In the genomic region with DNA sequence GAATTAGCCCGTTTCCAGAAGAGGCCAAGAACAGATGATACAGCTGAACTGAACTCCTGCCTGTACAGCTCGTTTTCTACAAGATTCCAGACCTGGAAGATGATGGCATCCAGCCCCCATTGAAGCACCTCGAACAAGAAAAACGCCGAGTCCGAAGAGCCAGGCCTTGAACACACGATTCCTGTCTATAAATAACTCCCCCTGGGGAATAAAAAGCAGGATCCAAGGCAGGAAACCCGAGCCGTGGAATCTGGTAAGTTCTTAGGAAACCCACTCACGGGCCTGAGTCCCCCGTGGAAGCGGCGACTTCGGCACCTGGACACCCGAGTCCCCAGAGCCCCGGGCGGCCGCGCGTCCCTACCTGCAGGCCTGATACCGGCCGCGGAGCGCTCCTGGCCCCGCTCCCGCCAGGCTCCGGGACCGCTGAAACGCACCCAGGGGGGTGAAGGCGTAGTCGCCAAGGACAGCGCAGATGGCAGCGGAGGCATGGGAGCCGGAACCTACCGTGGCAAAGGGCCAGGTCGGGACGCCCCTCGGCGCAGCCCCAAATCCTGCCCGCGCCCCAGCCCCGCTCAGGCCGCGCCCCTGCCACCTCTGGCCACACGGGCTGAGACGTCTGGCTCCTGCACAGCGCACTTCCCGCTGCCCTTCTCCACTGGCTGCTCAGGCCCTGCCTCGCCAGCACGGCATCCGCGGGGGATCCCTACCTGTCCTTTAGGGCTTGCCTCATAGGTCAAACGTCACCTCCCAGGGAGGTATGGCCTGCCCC, we compare ENCODE assay signal across 1 cellular context.
TF ChIP-seq lines count a peak whose summit lies in the region.

No MANE protein-coding gene starts in this region.

TF ChIP-seq in HEK293, 187 proteins besides CTCF, POLR2A, EP300 and RAD21 (continued from another document):
- TF ChIP-seq ZBTB8A (tag by site-specific recombination; IDR thresholded peaks at IDR 0.05), result peak; percentile 94
- TF ChIP-seq, protein P1, sequence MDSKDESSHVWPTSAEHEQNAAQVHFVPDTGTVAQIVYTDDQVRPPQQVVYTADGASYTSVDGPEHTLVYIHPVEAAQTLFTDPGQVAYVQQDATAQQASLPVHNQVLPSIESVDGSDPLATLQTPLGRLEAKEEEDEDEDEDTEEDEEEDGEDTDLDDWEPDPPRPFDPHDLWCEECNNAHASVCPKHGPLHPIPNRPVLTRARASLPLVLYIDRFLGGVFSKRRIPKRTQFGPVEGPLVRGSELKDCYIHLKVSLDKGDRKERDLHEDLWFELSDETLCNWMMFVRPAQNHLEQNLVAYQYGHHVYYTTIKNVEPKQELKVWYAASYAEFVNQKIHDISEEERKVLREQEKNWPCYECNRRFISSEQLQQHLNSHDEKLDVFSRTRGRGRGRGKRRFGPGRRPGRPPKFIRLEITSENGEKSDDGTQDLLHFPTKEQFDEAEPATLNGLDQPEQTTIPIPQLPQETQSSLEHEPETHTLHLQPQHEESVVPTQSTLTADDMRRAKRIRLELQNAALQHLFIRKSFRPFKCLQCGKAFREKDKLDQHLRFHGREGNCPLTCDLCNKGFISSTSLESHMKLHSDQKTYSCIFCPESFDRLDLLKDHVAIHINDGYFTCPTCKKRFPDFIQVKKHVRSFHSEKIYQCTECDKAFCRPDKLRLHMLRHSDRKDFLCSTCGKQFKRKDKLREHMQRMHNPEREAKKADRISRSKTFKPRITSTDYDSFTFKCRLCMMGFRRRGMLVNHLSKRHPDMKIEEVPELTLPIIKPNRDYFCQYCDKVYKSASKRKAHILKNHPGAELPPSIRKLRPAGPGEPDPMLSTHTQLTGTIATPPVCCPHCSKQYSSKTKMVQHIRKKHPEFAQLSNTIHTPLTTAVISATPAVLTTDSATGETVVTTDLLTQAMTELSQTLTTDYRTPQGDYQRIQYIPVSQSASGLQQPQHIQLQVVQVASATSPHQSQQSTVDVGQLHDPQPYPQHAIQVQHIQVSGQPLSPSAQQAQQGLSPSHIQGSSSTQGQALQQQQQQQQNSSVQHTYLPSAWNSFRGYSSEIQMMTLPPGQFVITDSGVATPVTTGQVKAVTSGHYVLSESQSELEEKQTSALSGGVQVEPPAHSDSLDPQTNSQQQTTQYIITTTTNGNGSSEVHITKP (tag by site-specific recombination; IDR thresholded peaks at IDR 0.05), result peak; percentile 93
- no peak for TF ChIP-seq ZNF544 (tag by site-specific recombination; IDR thresholded peaks at IDR 0.05)
- TF ChIP-seq, protein P2, sequence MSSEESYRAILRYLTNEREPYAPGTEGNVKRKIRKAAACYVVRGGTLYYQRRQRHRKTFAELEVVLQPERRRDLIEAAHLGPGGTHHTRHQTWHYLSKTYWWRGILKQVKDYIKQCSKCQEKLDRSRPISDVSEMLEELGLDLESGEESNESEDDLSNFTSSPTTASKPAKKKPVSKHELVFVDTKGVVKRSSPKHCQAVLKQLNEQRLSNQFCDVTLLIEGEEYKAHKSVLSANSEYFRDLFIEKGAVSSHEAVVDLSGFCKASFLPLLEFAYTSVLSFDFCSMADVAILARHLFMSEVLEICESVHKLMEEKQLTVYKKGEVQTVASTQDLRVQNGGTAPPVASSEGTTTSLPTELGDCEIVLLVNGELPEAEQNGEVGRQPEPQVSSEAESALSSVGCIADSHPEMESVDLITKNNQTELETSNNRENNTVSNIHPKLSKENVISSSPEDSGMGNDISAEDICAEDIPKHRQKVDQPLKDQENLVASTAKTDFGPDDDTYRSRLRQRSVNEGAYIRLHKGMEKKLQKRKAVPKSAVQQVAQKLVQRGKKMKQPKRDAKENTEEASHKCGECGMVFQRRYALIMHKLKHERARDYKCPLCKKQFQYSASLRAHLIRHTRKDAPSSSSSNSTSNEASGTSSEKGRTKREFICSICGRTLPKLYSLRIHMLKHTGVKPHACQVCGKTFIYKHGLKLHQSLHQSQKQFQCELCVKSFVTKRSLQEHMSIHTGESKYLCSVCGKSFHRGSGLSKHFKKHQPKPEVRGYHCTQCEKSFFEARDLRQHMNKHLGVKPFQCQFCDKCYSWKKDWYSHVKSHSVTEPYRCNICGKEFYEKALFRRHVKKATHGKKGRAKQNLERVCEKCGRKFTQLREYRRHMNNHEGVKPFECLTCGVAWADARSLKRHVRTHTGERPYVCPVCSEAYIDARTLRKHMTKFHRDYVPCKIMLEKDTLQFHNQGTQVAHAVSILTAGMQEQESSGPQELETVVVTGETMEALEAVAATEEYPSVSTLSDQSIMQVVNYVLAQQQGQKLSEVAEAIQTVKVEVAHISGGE (tag by site-specific recombination; conservative IDR thresholded peaks at IDR 0.05; ENCODE audit: low read depth), result peak; percentile 36; the same call in 1 of the 2 replicates
- peak; percentile 61; the same call in 1 of the 2 replicates for TF ChIP-seq EGR2 (tag by site-specific recombination; IDR thresholded peaks at IDR 0.05; ENCODE audit: low read depth)
- TF ChIP-seq ZIC2 (tag by site-specific recombination; IDR thresholded peaks at IDR 0.05), result peak; percentile 84
- TF ChIP-seq, protein P3, sequence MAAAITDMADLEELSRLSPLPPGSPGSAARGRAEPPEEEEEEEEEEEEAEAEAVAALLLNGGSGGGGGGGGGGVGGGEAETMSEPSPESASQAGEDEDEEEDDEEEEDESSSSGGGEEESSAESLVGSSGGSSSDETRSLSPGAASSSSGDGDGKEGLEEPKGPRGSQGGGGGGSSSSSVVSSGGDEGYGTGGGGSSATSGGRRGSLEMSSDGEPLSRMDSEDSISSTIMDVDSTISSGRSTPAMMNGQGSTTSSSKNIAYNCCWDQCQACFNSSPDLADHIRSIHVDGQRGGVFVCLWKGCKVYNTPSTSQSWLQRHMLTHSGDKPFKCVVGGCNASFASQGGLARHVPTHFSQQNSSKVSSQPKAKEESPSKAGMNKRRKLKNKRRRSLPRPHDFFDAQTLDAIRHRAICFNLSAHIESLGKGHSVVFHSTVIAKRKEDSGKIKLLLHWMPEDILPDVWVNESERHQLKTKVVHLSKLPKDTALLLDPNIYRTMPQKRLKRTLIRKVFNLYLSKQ (tag by site-specific recombination; IDR thresholded peaks at IDR 0.05; ENCODE audit: borderline replicate concordance), result no peak
- TF ChIP-seq ZEB2 (tag by site-specific recombination; IDR thresholded peaks at IDR 0.05), result peak; percentile 86; the same call in 1 of the 2 replicates
- no peak for TF ChIP-seq ZNF133 (tag by site-specific recombination; IDR thresholded peaks at IDR 0.05)
- TF ChIP-seq BCL11A (tag by site-specific recombination; IDR thresholded peaks at IDR 0.05; ENCODE audit: low read depth), result peak; percentile 65; the same call in 1 of the 2 replicates
- peak; percentile 76; the same call in 1 of the 2 replicates for TF ChIP-seq ZNF76 (tag by site-specific recombination; IDR thresholded peaks at IDR 0.05; ENCODE audit: borderline replicate concordance, low read depth)
- TF ChIP-seq ZBTB48 (tag by site-specific recombination; IDR thresholded peaks at IDR 0.05), result peak; percentile 85
- no peak for TF ChIP-seq ZNF174 (tag by site-specific recombination; IDR thresholded peaks at IDR 0.05)
- peak; percentile 89 for TF ChIP-seq ZBTB17 (tag by site-specific recombination; IDR thresholded peaks at IDR 0.05)
- peak; percentile 67 for TF ChIP-seq WT1 (tag by site-specific recombination; IDR thresholded peaks at IDR 0.05)
- TF ChIP-seq ZNF146 (tag by site-specific recombination; IDR thresholded peaks at IDR 0.05), result peak; percentile 46; the same call in 1 of the 2 replicates
- TF ChIP-seq ZNF600 (tag by site-specific recombination; IDR thresholded peaks at IDR 0.05), result peak; percentile 99
- TF ChIP-seq ZFP37 (tag by site-specific recombination; IDR thresholded peaks at IDR 0.05), result peak; percentile 93
- TF ChIP-seq, protein P4, sequence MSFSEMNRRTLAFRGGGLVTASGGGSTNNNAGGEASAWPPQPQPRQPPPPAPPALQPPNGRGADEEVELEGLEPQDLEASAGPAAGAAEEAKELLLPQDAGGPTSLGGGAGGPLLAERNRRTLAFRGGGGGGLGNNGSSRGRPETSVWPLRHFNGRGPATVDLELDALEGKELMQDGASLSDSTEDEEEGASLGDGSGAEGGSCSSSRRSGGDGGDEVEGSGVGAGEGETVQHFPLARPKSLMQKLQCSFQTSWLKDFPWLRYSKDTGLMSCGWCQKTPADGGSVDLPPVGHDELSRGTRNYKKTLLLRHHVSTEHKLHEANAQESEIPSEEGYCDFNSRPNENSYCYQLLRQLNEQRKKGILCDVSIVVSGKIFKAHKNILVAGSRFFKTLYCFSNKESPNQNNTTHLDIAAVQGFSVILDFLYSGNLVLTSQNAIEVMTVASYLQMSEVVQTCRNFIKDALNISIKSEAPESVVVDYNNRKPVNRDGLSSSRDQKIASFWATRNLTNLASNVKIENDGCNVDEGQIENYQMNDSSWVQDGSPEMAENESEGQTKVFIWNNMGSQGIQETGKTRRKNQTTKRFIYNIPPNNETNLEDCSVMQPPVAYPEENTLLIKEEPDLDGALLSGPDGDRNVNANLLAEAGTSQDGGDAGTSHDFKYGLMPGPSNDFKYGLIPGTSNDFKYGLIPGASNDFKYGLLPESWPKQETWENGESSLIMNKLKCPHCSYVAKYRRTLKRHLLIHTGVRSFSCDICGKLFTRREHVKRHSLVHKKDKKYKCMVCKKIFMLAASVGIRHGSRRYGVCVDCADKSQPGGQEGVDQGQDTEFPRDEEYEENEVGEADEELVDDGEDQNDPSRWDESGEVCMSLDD (tag by site-specific recombination; IDR thresholded peaks at IDR 0.05), result peak; percentile 90
- peak; percentile 51 for TF ChIP-seq ZSCAN30 (tag by site-specific recombination; IDR thresholded peaks at IDR 0.05)
- no peak; the same call in 1 of the 2 replicates for TF ChIP-seq ZNF24 (tag by site-specific recombination; IDR thresholded peaks at IDR 0.05)
- no peak for TF ChIP-seq ZNF157 (tag by site-specific recombination; IDR thresholded peaks at IDR 0.05)
- 0 out of 2 replicates have a peak, but pooled peaks have one; percentile 43 for TF ChIP-seq ZNF391 (tag by site-specific recombination; IDR thresholded peaks at IDR 0.05; ENCODE audit: borderline replicate concordance, low read depth)
- TF ChIP-seq, protein P5, sequence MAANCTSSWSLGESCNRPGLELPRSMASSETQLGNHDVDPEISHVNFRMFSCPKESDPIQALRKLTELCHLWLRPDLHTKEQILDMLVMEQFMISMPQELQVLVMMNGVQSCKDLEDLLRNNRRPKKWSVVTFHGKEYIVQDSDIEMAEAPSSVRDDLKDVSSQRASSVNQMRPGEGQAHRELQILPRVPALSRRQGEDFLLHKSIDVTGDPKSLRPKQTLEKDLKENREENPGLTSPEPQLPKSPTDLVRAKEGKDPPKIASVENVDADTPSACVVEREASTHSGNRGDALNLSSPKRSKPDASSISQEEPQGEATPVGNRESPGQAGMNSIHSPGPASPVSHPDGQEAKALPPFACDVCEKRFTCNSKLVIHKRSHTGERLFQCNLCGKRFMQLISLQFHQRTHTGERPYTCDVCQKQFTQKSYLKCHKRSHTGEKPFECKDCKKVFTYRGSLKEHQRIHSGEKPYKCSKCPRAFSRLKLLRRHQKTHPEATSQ (tag by site-specific recombination; IDR thresholded peaks at IDR 0.05), result peak; percentile 92
- TF ChIP-seq IKZF3 (tag by site-specific recombination; IDR thresholded peaks at IDR 0.05), result 0 out of 2 replicates have a peak, but pooled peaks have one; percentile 49
- TF ChIP-seq KLF8 (tag by site-specific recombination; IDR thresholded peaks at IDR 0.05), result peak; percentile 89
- TF ChIP-seq ZXDB (tag by site-specific recombination; IDR thresholded peaks at IDR 0.05), result peak; percentile 91
- TF ChIP-seq SCRT1 (tag by site-specific recombination; IDR thresholded peaks at IDR 0.05; ENCODE audit: borderline replicate concordance), result no peak
- TF ChIP-seq KLF9 (tag by site-specific recombination; IDR thresholded peaks at IDR 0.05; ENCODE audit: low read depth), result peak; percentile 29; the same call in 1 of the 2 replicates
- TF ChIP-seq ZSCAN16 (tag by site-specific recombination; IDR thresholded peaks at IDR 0.05), result no peak
- no peak for TF ChIP-seq ZNF274 (IDR thresholded peaks at IDR 0.05; ENCODE audit: low read length)
- no peak for TF ChIP-seq ZNF274 (tag by site-specific recombination; IDR thresholded peaks at IDR 0.05; ENCODE audit: borderline replicate concordance)
TF ChIP-seq in HEK293: peak in this region for 50.
